In the genomic region with DNA sequence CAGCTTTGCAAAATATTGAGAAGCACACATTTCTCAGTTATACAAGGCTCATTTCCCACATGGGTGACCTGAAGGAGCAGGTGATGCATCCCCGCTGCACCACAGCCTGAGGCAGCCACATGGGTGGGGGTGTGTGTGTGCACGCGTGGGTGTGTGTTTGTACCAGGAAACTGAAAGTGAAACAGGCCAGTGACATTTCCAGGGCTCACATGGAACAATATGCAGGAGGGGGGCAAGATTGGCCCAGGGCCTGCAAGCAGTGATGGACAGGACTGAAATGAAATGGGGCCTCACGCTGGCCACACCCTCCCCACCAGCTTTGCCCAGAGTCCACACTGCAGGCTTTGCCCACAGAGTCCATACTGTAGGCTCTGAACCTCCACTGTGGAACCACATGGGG, we compare ENCODE assay signal across 10 cellular contexts.
A peak's percentile ranks its signal among the peaks of the same experiment; 100 is the strongest.
DNase-seq lines count a peak whose midpoint lies in the region; ATAC-seq, FAIRE-seq and TF ChIP-seq lines count a peak whose summit lies in the region.
"Had no signal": no experiment of that assay in that cellular context is flagged by ENCODE, and none has a peak within 500 bp of the region (broad histone marks: within the 10 kb centered on the region; RNA-seq: fewer than 3 reads in every experiment).

No MANE protein-coding gene starts in this region.

- peak overlapping the region; percentile 15 for H2BK120ac ChIP-seq in H1 (replicated peaks; ENCODE audit: low read depth, low read length)

- H3K14ac ChIP-seq in H1 (ENCODE audit: insufficient read length), result no peak overlapping the region

- no peak overlapping the region for H3K4ac ChIP-seq in H1 (replicated peaks; ENCODE audit: insufficient read length, low read depth, low read length)

- H2AK5ac ChIP-seq in H1 (ENCODE audit: low read depth, low read length), result peak overlapping the region; percentile 96

- H3K4me3 ChIP-seq in DND-41 (ENCODE audit: low read depth in 1 of 2, low read length in 2 of 2) (no peak overlapping the region), H1 (ENCODE audit: extremely low read depth in 1 of 4, insufficient read depth in 2 of 4, low read depth in 3 of 4, low read length in 4 of 4) (no peak overlapping the region)

- no peak for TF ChIP-seq POLR2A in H1 (IDR thresholded peaks at IDR 0.05; ENCODE audit: control extremely low read depth in 1 of 2, low read depth in 2 of 2, low read length in 2 of 2)

- H3K36me3 Mint-ChIP-seq in activated CD4-positive, alpha-beta memory T cell treated with anti-CD3 and anti-CD28 coated beads, Interleukin-2, amount 10 ng/mL, durations not matched to agents 7 days and 5 days (ENCODE audit: low read depth), result no peaks in the 10 kb centered on the region
- no peaks in the 10 kb centered on the region for H3K36me3 Mint-ChIP-seq in osteocyte (ENCODE audit: unreplicated experiment)

- peak; percentile 37 for DNase-seq in DND-41
- peak; percentile 55 for DNase-seq in activated CD4-positive, alpha-beta memory T cell treated with anti-CD3 and anti-CD28 coated beads, Interleukin-2, amount 10 ng/mL, durations not matched to agents 7 days and 5 days
- DNase-seq in H1 (ENCODE audit: low read depth in 1 of 2, low spot score in 2 of 2), result no peak
- peak; percentile 53 to 92 for DNase-seq in stimulated activated CD4-positive, alpha-beta T cell treated with anti-CD3 and anti-CD28 coated beads, Interleukin-4, amount 100 ng/mL, for 4 hours
- DNase-seq in NCI-H345 (lab: John Stamatoyannopoulos, UW), result no peak
- no peak for DNase-seq in HCEC 1CT
- DNase-seq in osteocyte (ENCODE audit: extremely low spot score, unreplicated experiment), result no peak

- H3K9me3 ChIP-seq in DND-41 (ENCODE audit: insufficient read depth, low read length, severe bottlenecking), result no peaks in the 10 kb centered on the region
- no peaks in the 10 kb centered on the region for H3K9me3 ChIP-seq in H1 (ENCODE audit: insufficient read depth in 2 of 2, low read depth in 1 of 2, low read length in 1 of 2)

- TF ChIP-seq EP300 in H1 (IDR thresholded peaks at IDR 0.05; ENCODE audit: borderline replicate concordance in 1 of 2, low read depth in 2 of 2, low read length in 2 of 2), result no peak

- peak overlapping the region; percentile 23 for H3K27ac Mint-ChIP-seq in activated CD4-positive, alpha-beta memory T cell treated with anti-CD3 and anti-CD28 coated beads, Interleukin-2, amount 10 ng/mL, durations not matched to agents 7 days and 5 days
- no peak overlapping the region for H3K27ac Mint-ChIP-seq in osteocyte (ENCODE audit: unreplicated experiment)
- H3K27ac Mint-ChIP-seq: CD14-positive monocyte had no signal

- H3K4me3 Mint-ChIP-seq in activated CD4-positive, alpha-beta memory T cell treated with anti-CD3 and anti-CD28 coated beads, Interleukin-2, amount 10 ng/mL, durations not matched to agents 7 days and 5 days, result peak overlapping the region; percentile 14
- no peak overlapping the region for H3K4me3 Mint-ChIP-seq in osteocyte (ENCODE audit: unreplicated experiment)
- H3K4me3 Mint-ChIP-seq: CD14-positive monocyte had no signal

- CTCF ChIA-PET in activated CD4-positive, alpha-beta memory T cell treated with anti-CD3 and anti-CD28 coated beads, Interleukin-2, amount 10 ng/mL, durations not matched to agents 7 days and 5 days (lab: Charles Lee), result interaction anchor here (0.9 to 1.1 kb wide), 2 partner anchors 10 to 11 kb away, joined by 3 to 4 read pairs; no protein-coding TSS in a partner anchor
- CTCF ChIA-PET in H1 (lab: Charles Lee; ENCODE audit: partially characterized antibody), result interaction anchor here (0.6 to 10.2 kb wide), 10 partner anchors 10 to 955 kb away, joined by 3 to 102 read pairs (median 5); no protein-coding TSS in a partner anchor

- peak overlapping the region; percentile 94 for H4K91ac ChIP-seq in H1 (replicated peaks; ENCODE audit: insufficient read length, low read length)

- H3K79me2 ChIP-seq in DND-41 (ENCODE audit: insufficient read depth, low read length), result no peaks in the 10 kb centered on the region
- no peaks in the 10 kb centered on the region for H3K79me2 ChIP-seq in H1 (ENCODE audit: control insufficient read depth in 1 of 2, insufficient read depth in 2 of 2, low read length in 2 of 2)

- no peak overlapping the region for H3K56ac ChIP-seq in H1 (replicated peaks; ENCODE audit: insufficient read length, low read depth, low read length)

- peaks cover 9% of the 10 kb centered on the region for H3K27me3 Mint-ChIP-seq in activated CD4-positive, alpha-beta memory T cell treated with anti-CD3 and anti-CD28 coated beads, Interleukin-2, amount 10 ng/mL, durations not matched to agents 7 days and 5 days
- peaks cover 55% of the 10 kb centered on the region for H3K27me3 Mint-ChIP-seq in osteocyte (ENCODE audit: unreplicated experiment)

- ATAC-seq in DND-41 (ENCODE audit: insufficient read depth, low read depth) (peak; percentile 80), HG02678 (IDR thresholded peaks at IDR 0.05; ENCODE audit: unreplicated experiment) (no peak)
- ATAC-seq: right cardiac atrium had no signal

- H3K27me3 ChIP-seq in DND-41 (ENCODE audit: insufficient read depth, low read length, poor library complexity) (no peaks in the 10 kb centered on the region), H1 (replicated peaks in 1 of 4; ENCODE audit: control insufficient read depth in 3 of 4, extremely low read depth in 1 of 4, insufficient read depth in 3 of 4, low read length in 3 of 4) (peaks cover 2 to 15% (median 6%) of the 10 kb centered on the region in 4 experiments)

- H3K79me1 ChIP-seq in H1 (ENCODE audit: low read depth, low read length), result no peaks in the 10 kb centered on the region

- H3K9ac ChIP-seq in DND-41 (ENCODE audit: low read depth, low read length) (no peak overlapping the region), H1 (replicated peaks in 1 of 4; ENCODE audit: extremely low read depth in 1 of 4, low read depth in 3 of 4, low read length in 3 of 4) (no peak overlapping the region)

- no peaks in the 10 kb centered on the region for H3K36me3 ChIP-seq in DND-41 (ENCODE audit: insufficient read depth, low read length)
- no peaks in the 10 kb centered on the region for H3K36me3 ChIP-seq in H1 (ENCODE audit: control insufficient read depth in 2 of 4, insufficient read depth in 4 of 4, low read length in 3 of 4)

- H3K4me2 ChIP-seq in DND-41 (ENCODE audit: insufficient read depth, low read length) (peak overlapping the region; percentile 3; the same call in 1 of the 2 replicates), H1 (ENCODE audit: insufficient read depth in 1 of 2, low read depth in 2 of 2, low read length in 2 of 2) (peak overlapping the region in 1 of 2 experiments; percentile 92; a peak in 1 of 4 replicates)

- H4K20me1 ChIP-seq in DND-41 (ENCODE audit: insufficient read depth, low read length), result no peaks in the 10 kb centered on the region
- H4K20me1 ChIP-seq in H1 (replicated peaks in 1 of 2; ENCODE audit: control insufficient read depth in 1 of 2, insufficient read depth in 2 of 2, low read length in 2 of 2), result no peaks in the 10 kb centered on the region

- POLR2A ChIA-PET in activated CD4-positive, alpha-beta memory T cell treated with anti-CD3 and anti-CD28 coated beads, Interleukin-2, amount 10 ng/mL, durations not matched to agents 7 days and 5 days (lab: Charles Lee), result interaction anchor here (1.2 kb wide), 1 partner anchor 248 kb away, joined by 3 read pairs; no protein-coding TSS in a partner anchor
- POLR2A ChIA-PET in H1 (lab: Charles Lee; ENCODE audit: partially characterized antibody), result interaction anchor here (0.8 to 1.8 kb wide), 8 partner anchors 9 to 249 kb away, joined by 3 to 5 read pairs (median 4); a partner anchor contains a TSS

- H3K4me1 Mint-ChIP-seq in activated CD4-positive, alpha-beta memory T cell treated with anti-CD3 and anti-CD28 coated beads, Interleukin-2, amount 10 ng/mL, durations not matched to agents 7 days and 5 days, result peaks cover 33% of the 10 kb centered on the region
- H3K4me1 Mint-ChIP-seq in osteocyte (ENCODE audit: unreplicated experiment), result peaks cover 9% of the 10 kb centered on the region

- 90% methylated on average over 4 of the region's 4 CpGs; no CpG with 5 or more reads in 1 of the 2 experiments for WGBS in H1 (ENCODE audit: extremely low coverage in 1 of 2, insufficient coverage in 1 of 2, insufficient read length in 1 of 2, insufficient replicate concordance in 2 of 2, low coverage in 1 of 2, low lambda C conversion rate in 2 of 2, missing lambda C conversion rate in 1 of 2), 2 experiments

- peaks cover 4% of the 10 kb centered on the region; the same call in 1 of the 2 replicates for H3K4me1 ChIP-seq in DND-41 (ENCODE audit: insufficient read depth, low read length)
- peaks cover 24 to 47% (median 37%) of the 10 kb centered on the region in 4 experiments for H3K4me1 ChIP-seq in H1 (replicated peaks in 1 of 4; ENCODE audit: control insufficient read depth in 3 of 4, insufficient read depth in 4 of 4, low read length in 3 of 4)

- no peak overlapping the region for H3K23ac ChIP-seq in H1 (ENCODE audit: insufficient read length)

- H3K23me2 ChIP-seq in H1 (ENCODE audit: low read depth, low read length), result peaks cover 5% of the 10 kb centered on the region; the same call in 1 of the 2 replicates

- H2BK12ac ChIP-seq in H1 (ENCODE audit: low read depth, low read length), result peak overlapping the region; percentile 98

- H4K5ac ChIP-seq in H1 (ENCODE audit: insufficient read length, low read depth, low read length), result no peak overlapping the region

- no peak for FAIRE-seq in H1 (lab: Jason Lieb, UNC)

- H2BK5ac ChIP-seq in H1 (ENCODE audit: low read depth, low read length), result peak overlapping the region; percentile 100; the same call in 1 of the 2 replicates

- H3K9me3 Mint-ChIP-seq in activated CD4-positive, alpha-beta memory T cell treated with anti-CD3 and anti-CD28 coated beads, Interleukin-2, amount 10 ng/mL, durations not matched to agents 7 days and 5 days, result no peaks in the 10 kb centered on the region
- H3K9me3 Mint-ChIP-seq in osteocyte (ENCODE audit: unreplicated experiment), result no peaks in the 10 kb centered on the region
- H3K9me3 Mint-ChIP-seq: CD14-positive monocyte had no signal

- H4K8ac ChIP-seq in H1 (ENCODE audit: extremely low read depth, insufficient read depth, low read length), result peak overlapping the region; percentile 47; the same call in 1 of the 2 replicates

- peak overlapping the region; percentile 22; the same call in 1 of the 2 replicates for H2BK15ac ChIP-seq in H1 (ENCODE audit: low read length)

- TF ChIP-seq RAD21 in H1 (IDR thresholded peaks at IDR 0.05 in 1 of 2, conservative IDR thresholded peaks at IDR 0.05 in 1 of 2; ENCODE audit: low read depth in 2 of 2, low read length in 2 of 2), result no peak

- no peak for TF ChIP-seq CTCF in DND-41 (IDR thresholded peaks at IDR 0.05; ENCODE audit: borderline replicate concordance, extremely low read depth, low read length, poor library complexity, severe bottlenecking)
- no peak for TF ChIP-seq CTCF in H1 (IDR thresholded peaks at IDR 0.05; ENCODE audit: control extremely low read depth in 1 of 3, insufficient read depth in 1 of 3, low read depth in 1 of 3, low read length in 3 of 3)
- TF ChIP-seq CTCF in osteocyte (IDR thresholded peaks at IDR 0.05), result no peak

- H2BK20ac ChIP-seq in H1 (ENCODE audit: low read length), result peak overlapping the region; percentile 98

- H3K27ac ChIP-seq in DND-41 (ENCODE audit: low read length) (no peak overlapping the region), H1 (ENCODE audit: low read depth, low read length) (no peak overlapping the region)

- H3K18ac ChIP-seq in H1 (ENCODE audit: extremely low read depth, low read length), result peak overlapping the region; percentile 11

- no peak overlapping the region for H2AFZ ChIP-seq in DND-41 (ENCODE audit: low read depth, low read length)
- H2AFZ ChIP-seq in H1 (ENCODE audit: low read length), result no peak overlapping the region

Comparison
In these comparisons a context has a peak if more than half of its experiments do, and no peak if none do; other contexts are left out.
1. DNase-seq: peak in DND-41 (single experiment), activated CD4-positive, alpha-beta memory T cell treated with anti-CD3 and anti-CD28 coated beads, Interleukin-2, amount 10 ng/mL, durations not matched to agents 7 days and 5 days (single experiment) and stimulated activated CD4-positive, alpha-beta T cell treated with anti-CD3 and anti-CD28 coated beads, Interleukin-4, amount 100 ng/mL, for 4 hours (2 of 2); none in H1 (0 of 2), NCI-H345 (single experiment), HCEC 1CT (single experiment) and osteocyte (single experiment).